Comparison of ENCODE assay signal across 9 cellular contexts in the genomic region with DNA sequence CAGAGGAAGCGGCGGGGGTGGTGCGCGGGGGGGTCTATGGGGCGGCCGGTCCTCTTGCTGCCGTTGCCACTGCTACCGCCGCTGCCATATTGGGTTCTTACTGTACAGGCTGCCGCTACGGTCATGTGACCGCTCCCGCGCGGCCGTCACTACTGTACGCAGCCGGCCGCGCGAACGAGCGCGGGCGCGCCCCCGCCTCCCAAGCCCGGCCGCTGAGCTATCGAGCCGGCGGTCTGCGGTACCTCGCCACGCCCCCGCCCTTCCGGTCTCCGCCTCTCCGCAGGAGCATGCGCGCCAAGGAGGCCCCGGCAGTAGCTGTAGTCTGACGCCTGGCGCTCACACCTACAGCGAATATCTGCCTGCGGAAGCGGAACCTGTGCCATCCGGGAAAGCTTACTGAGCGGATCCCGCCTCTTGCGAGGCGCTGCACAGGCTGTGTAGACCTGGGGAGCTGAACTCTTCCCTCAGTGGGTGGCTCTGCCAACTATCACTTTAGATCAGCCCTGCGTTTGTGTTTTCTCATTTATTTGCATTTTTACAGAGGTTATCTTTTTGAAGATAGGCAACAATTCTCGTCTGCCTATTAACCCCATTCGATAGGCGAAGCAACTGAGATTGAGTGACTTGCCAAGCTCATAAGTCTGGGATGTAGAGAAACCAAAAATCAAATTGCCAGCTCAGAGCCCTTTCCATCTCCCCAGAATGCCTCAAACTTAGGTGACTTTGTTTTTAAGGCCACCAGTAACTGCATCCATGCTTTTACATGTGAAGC.
A peak's percentile ranks its signal among the peaks of the same experiment; 100 is the strongest.
DNase-seq lines count a peak whose midpoint lies in the region; ATAC-seq, FAIRE-seq and TF ChIP-seq lines count a peak whose summit lies in the region.
"Had no signal": no experiment of that assay in that cellular context is flagged by ENCODE, and none has a peak within 500 bp of the region (broad histone marks: within the 10 kb centered on the region; RNA-seq: fewer than 3 reads in every experiment).

ASXL2 (minus strand) TSS at position 127 of the 772 bp plus-strand sequence. CDS start 265 bp downstream, outside the sequence.

- peak within 1 kb of the TSS; percentile 98 for H3K4me3 ChIP-seq in AG09309 (ENCODE audit: control insufficient read depth, low read depth, low read length)

- DNase-seq in AG09309 (ENCODE audit: low read depth): peak; percentile 78
- peak; percentile 81 to 98 for DNase-seq in NCI-H446 (lab: John Stamatoyannopoulos, UW)
- DNase-seq in activated CD4-positive, CD25-positive, alpha-beta regulatory T cell treated with anti-CD3 and anti-CD28 coated beads, Interleukin-2, amount 50 U/mL, for 16 hours (ENCODE audit: low read depth, low spot score): peak; percentile 90
- DNase-seq in central memory CD8-positive, alpha-beta T cell (ENCODE audit: low spot score in 2 of 2): peak; percentile 93 to 97
- DNase-seq in stimulated activated CD4-positive, alpha-beta T cell treated with anti-CD3 and anti-CD28 coated beads, Interleukin-12 subunit alpha, Interleukin-12 subunit beta, amount 100 ng/mL, for 4 hours: peak; percentile 96

- peaks cover 22% of the 10 kb centered on the region for H3K36me3 Mint-ChIP-seq in central memory CD8-positive, alpha-beta T cell (ENCODE audit: insufficient read depth)

- no peaks in the 10 kb centered on the region for H3K9me3 Mint-ChIP-seq in central memory CD8-positive, alpha-beta T cell

- no peaks in the 10 kb centered on the region for H3K27me3 Mint-ChIP-seq in central memory CD8-positive, alpha-beta T cell

- no peak for TF ChIP-seq CTCF in AG09309 (IDR thresholded peaks at IDR 0.05; ENCODE audit: control insufficient read depth, insufficient read depth, low read depth, low read length, missing control alignments)

- H3K27ac Mint-ChIP-seq in central memory CD8-positive, alpha-beta T cell (ENCODE audit: low read depth): peak within 1 kb of the TSS; percentile 94

- peaks cover 39% of the 10 kb centered on the region for H3K4me1 Mint-ChIP-seq in central memory CD8-positive, alpha-beta T cell

- FAIRE-seq in islet of Langerhans (lab: Jason Lieb, UNC): peak; percentile 58
- FAIRE-seq: colon had no signal

- ATAC-seq in GM19025 (IDR thresholded peaks at IDR 0.05; ENCODE audit: low read depth, unreplicated experiment) (peak; percentile 93), HG03342 (IDR thresholded peaks at IDR 0.05; ENCODE audit: unreplicated experiment) (peak; percentile 90)
- peak; percentile 89 for ATAC-seq in central memory CD8-positive, alpha-beta T cell (replicated peaks; ENCODE audit: extremely low read depth, poor library complexity, severe bottlenecking)

- peak within 1 kb of the TSS; percentile 98 for H3K4me3 Mint-ChIP-seq in central memory CD8-positive, alpha-beta T cell

Comparison
In these comparisons a context has a peak if more than half of its experiments do, and no peak if none do; other contexts are left out.
1. Peak in every context shown above with its lines: DNase-seq, ATAC-seq and H3K4me3 ChIP-seq.